Comparison of ENCODE assay signal across 16 cellular contexts in the genomic region with DNA sequence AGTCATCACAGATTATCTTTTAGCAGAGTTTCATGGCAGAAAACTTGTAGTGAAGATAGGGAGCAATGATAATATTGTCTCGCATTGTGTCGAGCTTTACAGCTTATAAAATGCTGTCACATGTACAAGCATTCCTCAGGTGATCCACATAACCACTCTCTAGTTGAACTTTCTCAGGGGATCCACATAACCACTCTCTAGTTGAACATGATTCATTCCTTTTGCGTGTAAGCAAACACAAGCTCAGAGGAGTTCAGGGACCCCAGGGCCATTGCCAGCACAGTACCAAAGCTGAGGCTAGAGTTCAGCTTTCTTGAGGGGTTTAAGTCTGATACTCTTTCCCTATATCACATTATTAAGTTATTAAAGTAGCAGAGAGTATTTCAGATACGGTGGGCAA.
"Had no signal": no experiment of that assay in that cellular context is flagged by ENCODE, and none has a peak within 500 bp of the region (broad histone marks: within the 10 kb centered on the region; RNA-seq: fewer than 3 reads in every experiment).

No MANE protein-coding gene starts in this region.

- H3K9me3 ChIP-seq: adrenal gland, esophagus squamous epithelium, heart left ventricle, transverse colon had no signal

- H3K4me1 Mint-ChIP-seq: brain; stimulated activated naive B cell treated with anti-CD40 and anti-IgM and Interleukin-4, amounts not matched to agents 10 μg/mL and 1 μg/mL and 100 μg/mL, for 72 hours had no signal

- H3K27ac ChIP-seq: esophagus squamous epithelium, heart left ventricle, transverse colon had no signal

- H3K4me3 ChIP-seq: adrenal gland, esophagus squamous epithelium, heart left ventricle, transverse colon had no signal

- H3K4me1 ChIP-seq: esophagus squamous epithelium, heart left ventricle, transverse colon had no signal

- H3K27me3 ChIP-seq: adrenal gland, esophagus squamous epithelium, heart left ventricle, transverse colon had no signal

- H3K27ac Mint-ChIP-seq: activated T-helper 2 cell treated with anti-CD3 and anti-CD28 coated beads, Interferon-gamma antibody, Interleukin-2, Interleukin-4, amounts not matched to agents 10 μg/mL and 5 μg/mL and 100 μg/mL, durations not matched to agents 14 hours and 24 hours and 36 hours; brain; mesothelial cell of epicardium; stimulated activated naive B cell treated with anti-CD40 and anti-IgM and Interleukin-4, amounts not matched to agents 10 μg/mL and 1 μg/mL and 100 μg/mL, for 72 hours had no signal

- H3K36me3 ChIP-seq: adrenal gland, esophagus squamous epithelium, heart left ventricle, transverse colon had no signal

- ATAC-seq: heart left ventricle; left ventricle myocardium superior; sciatic nerve; stimulated activated naive B cell treated with anti-CD40 and anti-IgM and Interleukin-4, amounts not matched to agents 10 μg/mL and 1 μg/mL and 100 μg/mL, for 72 hours had no signal

- H3K9me3 Mint-ChIP-seq: activated T-helper 2 cell treated with anti-CD3 and anti-CD28 coated beads, Interferon-gamma antibody, Interleukin-2, Interleukin-4, amounts not matched to agents 10 μg/mL and 5 μg/mL and 100 μg/mL, durations not matched to agents 14 hours and 24 hours and 36 hours; brain; mesothelial cell of epicardium had no signal

- DNase-seq: activated CD4-positive, CD25-positive, alpha-beta regulatory T cell; activated naive CD4-positive, alpha-beta T cell treated with anti-CD3 and anti-CD28 coated beads, Interleukin-2, amount 50 U/mL, for 16 hours; adrenal gland; esophagus squamous epithelium; foreskin melanocyte; heart left ventricle; left ventricle myocardium superior; stimulated activated CD4-positive, alpha-beta T cell treated with anti-CD3 and anti-CD28 coated beads, Interleukin-2, amount 100 ng/mL, for 24 hours; stimulated activated naive B cell treated with anti-CD40 and anti-IgM and Interleukin-4, amounts not matched to agents 10 μg/mL and 1 μg/mL and 100 μg/mL, for 72 hours; substantia nigra; T-helper 2 cell; transverse colon had no signal

- H3K4me3 Mint-ChIP-seq: brain; mesothelial cell of epicardium; stimulated activated naive B cell treated with anti-CD40 and anti-IgM and Interleukin-4, amounts not matched to agents 10 μg/mL and 1 μg/mL and 100 μg/mL, for 72 hours had no signal

- H3K36me3 Mint-ChIP-seq: brain; mesothelial cell of epicardium; stimulated activated naive B cell treated with anti-CD40 and anti-IgM and Interleukin-4, amounts not matched to agents 10 μg/mL and 1 μg/mL and 100 μg/mL, for 72 hours had no signal

- H3K27me3 Mint-ChIP-seq: stimulated activated naive B cell treated with anti-CD40 and anti-IgM and Interleukin-4, amounts not matched to agents 10 μg/mL and 1 μg/mL and 100 μg/mL, for 72 hours had no signal
